Comparison of ENCODE assay signal across 1 cellular context in genomic region chr12:113186666-113187325, GRCh38.
TF ChIP-seq lines count a peak whose summit lies in the region.

No MANE protein-coding gene starts in this region.

TF ChIP-seq in IMR-90, 13 proteins besides CTCF, POLR2A, EP300 and RAD21:
- TF ChIP-seq RCOR1 (IDR thresholded peaks at IDR 0.05; ENCODE audit: insufficient replicate concordance, low read length) (no peak), NFE2L2 (IDR thresholded peaks at IDR 0.05; ENCODE audit: low read depth, low read length) (no peak), CHD1 (IDR thresholded peaks at IDR 0.05; ENCODE audit: low read depth, low read length) (no peak), MXI1 (IDR thresholded peaks at IDR 0.05; ENCODE audit: borderline replicate concordance, low read depth, low read length) (no peak), USF2 (IDR thresholded peaks at IDR 0.05; ENCODE audit: low read depth, low read length) (no peak), BHLHE40 (IDR thresholded peaks at IDR 0.05; ENCODE audit: low read depth, low read length) (no peak), ELK1 (IDR thresholded peaks at IDR 0.05; ENCODE audit: borderline replicate concordance, low read depth, low read length) (no peak), RFX5 (IDR thresholded peaks at IDR 0.05; ENCODE audit: low read depth, low read length) (no peak), FOS (IDR thresholded peaks at IDR 0.05; ENCODE audit: low read depth, low read length) (no peak), CEBPB (IDR thresholded peaks at IDR 0.05; ENCODE audit: low read depth, low read length) (no peak), SMC3 (IDR thresholded peaks at IDR 0.05; ENCODE audit: low read depth, low read length) (no peak), MAZ (IDR thresholded peaks at IDR 0.05; ENCODE audit: borderline replicate concordance, low read depth, low read length) (no peak), MAFK (IDR thresholded peaks at IDR 0.05; ENCODE audit: low read depth, low read length) (no peak)
